In genomic region chr13:99289674-99290337, GRCh38 we compare ENCODE assay signal across 19 cellular contexts. TPM values are rescaled to one million over a fixed set of nuclear protein-coding genes. Genes with fewer than 3 reads are reported as not detected.
DNase-seq lines count a peak whose midpoint lies in the region; ATAC-seq, FAIRE-seq and TF ChIP-seq lines count a peak whose summit lies in the region.
"Had no signal": no experiment of that assay in that cellular context is flagged by ENCODE, and none has a peak within 500 bp of the region (broad histone marks: within the 10 kb centered on the region; RNA-seq: fewer than 3 reads in every experiment).

No MANE protein-coding gene starts in this region.

- peaks cover 75% of the 10 kb centered on the region for H3K4me1 Mint-ChIP-seq in CD14-positive monocyte
- H3K4me1 Mint-ChIP-seq in naive thymus-derived CD4-positive, alpha-beta T cell = peaks cover 69 to 97% (median 93%) of the 10 kb centered on the region in 7 donors

- intact Hi-C loops in CD14-positive monocyte (cut with micrococcal nuclease) = loop anchor here in 1 of 2 donors (10.0 kb wide), 1 partner anchor 85 kb away; no protein-coding TSS in a partner anchor
- intact Hi-C loops in naive thymus-derived CD4-positive, alpha-beta T cell (cut with micrococcal nuclease) = loop anchor here in 1 of 2 donors (1.0 to 10.0 kb wide), 4 partner anchors 8 to 315 kb away; partner anchors contain the start of genes CLYBL and TM9SF2

- CTCF ChIA-PET in naive thymus-derived CD4-positive, alpha-beta T cell (lab: Charles Lee) = interaction anchor here (1.3 to 1.5 kb wide), 2 partner anchors 14 to 21 kb away, joined by 3 to 5 read pairs; no protein-coding TSS in a partner anchor

- TF ChIP-seq POLR2A in H54 (IDR thresholded peaks at IDR 0.05; ENCODE audit: low read depth, low read length) = no peak

- ATAC-seq in naive thymus-derived CD4-positive, alpha-beta T cell = peak; percentile 56
- ATAC-seq: gastrocnemius medialis had no signal

- POLR2A ChIA-PET in naive thymus-derived CD4-positive, alpha-beta T cell (lab: Charles Lee) = interaction anchor here (1.2 to 12.2 kb wide), 3 partner anchors 10 to 15 kb away, joined by 3 to 208 read pairs (median 6); partner anchors contain the start of gene GPR183

- no peaks in the 10 kb centered on the region for H3K27me3 Mint-ChIP-seq in CD14-positive monocyte (ENCODE audit: low read depth in 3 of 3)
- no peaks in the 10 kb centered on the region for H3K27me3 Mint-ChIP-seq in naive thymus-derived CD4-positive, alpha-beta T cell
- H3K27me3 Mint-ChIP-seq: progenitor cell of endocrine pancreas had no signal

- peaks cover 22 to 36% of the 10 kb centered on the region in 2 donors for H3K36me3 Mint-ChIP-seq in CD14-positive monocyte
- peaks cover 7 to 51% (median 37%) of the 10 kb centered on the region in 5 donors for H3K36me3 Mint-ChIP-seq in naive thymus-derived CD4-positive, alpha-beta T cell

- peak overlapping the region; percentile 33 for H3K27ac ChIP-seq in naive thymus-derived CD4-positive, alpha-beta T cell (ENCODE audit: low read depth, low read length)
- H3K27ac ChIP-seq: gastrocnemius medialis had no signal

- H3K4me3 ChIP-seq in naive thymus-derived CD4-positive, alpha-beta T cell (ENCODE audit: low read length) = no peak overlapping the region
- H3K4me3 ChIP-seq: gastrocnemius medialis had no signal

- FAIRE-seq in H54 (lab: Jason Lieb, UNC) = peak; percentile 11
- FAIRE-seq: astrocyte, H1, islet of Langerhans had no signal

- H3K27ac Mint-ChIP-seq in CD14-positive monocyte = peak overlapping the region; percentile 18 to 94 (median 86)
- H3K27ac Mint-ChIP-seq in naive thymus-derived CD4-positive, alpha-beta T cell = peak overlapping the region; percentile 54 to 96 (median 87)

- TF ChIP-seq CTCF in CD14-positive monocyte (IDR thresholded peaks at IDR 0.05) = no peak

- peaks cover 66 to 76% of the 10 kb centered on the region in 2 donors for H3K4me1 ChIP-seq in naive thymus-derived CD4-positive, alpha-beta T cell (ENCODE audit: control insufficient read depth in 2 of 2, insufficient read depth in 2 of 2, low read length in 2 of 2)

- H3K27me3 ChIP-seq in naive thymus-derived CD4-positive, alpha-beta T cell (ENCODE audit: control insufficient read depth in 2 of 2, insufficient read depth in 2 of 2, low read length in 2 of 2) = no peaks in the 10 kb centered on the region
- H3K27me3 ChIP-seq: gastrocnemius medialis had no signal

- H3K4me3 Mint-ChIP-seq in CD14-positive monocyte = no peak overlapping the region
- H3K4me3 Mint-ChIP-seq in naive thymus-derived CD4-positive, alpha-beta T cell = peak overlapping the region in 5 of 10 donors; percentile 9 to 61 (median 44)

- peaks cover 0 to 14% (median 13%) of the 10 kb centered on the region in 3 experiments for H3K36me3 ChIP-seq in naive thymus-derived CD4-positive, alpha-beta T cell (ENCODE audit: control insufficient read depth in 2 of 3, insufficient read depth in 3 of 3, low read length in 3 of 3)
- H3K36me3 ChIP-seq: gastrocnemius medialis had no signal

- H3K9me3 Mint-ChIP-seq in CD14-positive monocyte = no peaks in the 10 kb centered on the region
- H3K9me3 Mint-ChIP-seq in naive thymus-derived CD4-positive, alpha-beta T cell = no peaks in the 10 kb centered on the region

- no peaks in the 10 kb centered on the region for H3K9me3 ChIP-seq in naive thymus-derived CD4-positive, alpha-beta T cell (ENCODE audit: control insufficient read depth in 2 of 3, low read length in 3 of 3)
- H3K9me3 ChIP-seq: gastrocnemius medialis had no signal

- DNase-seq in CD14-positive monocyte (ENCODE audit: low spot score) (no peak), H54 (ENCODE audit: insufficient read length, low spot score) (no peak), occipital lobe (lab: John Stamatoyannopoulos, UW) (no peak), A172 (ENCODE audit: low spot score) (no peak), DMS 273 (lab: John Stamatoyannopoulos, UW; ENCODE audit: unreplicated experiment) (no peak), iPS-NIHi11 (ENCODE audit: low spot score) (no peak)
- peak; percentile 36 for DNase-seq in activated T-helper 9 cell treated with anti-CD3 and anti-CD28 coated beads, Interleukin-2, amount 50 U/mL, for 16 hours (ENCODE audit: low read depth)
- DNase-seq in naive thymus-derived CD4-positive, alpha-beta T cell = no peak
- DNase-seq: activated CD4-positive, CD25-positive, alpha-beta regulatory T cell; effector CD8-positive, alpha-beta T cell; gastrocnemius medialis; NCI-H2171 had no signal

RNA-seq across cellular contexts. Expression of gene GPR183, which starts 17.4 kb away (rescaled TPM):
- polyA plus RNA-seq in CD14-positive monocyte = 100 to 1,000 TPM; 190 to 288 TPM
- 100 to 1,000 TPM in 4 of 5 experiments, 10 to 100 TPM in 1; 26.8 to 231 (median 112) TPM for total RNA-seq in naive thymus-derived CD4-positive, alpha-beta T cell
- polyA plus RNA-seq in naive thymus-derived CD4-positive, alpha-beta T cell = 100 to 1,000 TPM; 234 to 241 TPM
- total RNA-seq in occipital lobe = 3.1 TPM
- total RNA-seq in A172 (2014; rRNA removed; shearing (Covaris generic)) = not detected in 2 replicates
- total RNA-seq: H1, OCI-LY7, progenitor cell of endocrine pancreas had no signal
- polyA plus RNA-seq: H1 had no signal

RNA-seq across cellular contexts. Expression of gene GPR18, which starts 31.6 kb away (rescaled TPM):
- polyA plus RNA-seq in CD14-positive monocyte = 1 to 10 TPM; 1.7 to 2.2 TPM
- 10 to 100 TPM; 11.5 to 40.4 (median 21.1) TPM for total RNA-seq in naive thymus-derived CD4-positive, alpha-beta T cell
- polyA plus RNA-seq in naive thymus-derived CD4-positive, alpha-beta T cell = 10 to 100 TPM; 27.9 to 35.9 TPM
- total RNA-seq in occipital lobe = not detected
- not detected in 2 replicates for total RNA-seq in A172 (2014; rRNA removed; shearing (Covaris generic))
- total RNA-seq: gastrocnemius medialis, H1, M059J, progenitor cell of endocrine pancreas had no signal
- polyA plus RNA-seq: BJ, H1 had no signal

Comparison
In these comparisons a context has a peak if more than half of its experiments do, and no peak if none do; other contexts are left out.
1. RNA of gene GPR18, which starts 31.6 kb away (total RNA-seq): 11.5 to 40.4 TPM in naive thymus-derived CD4-positive, alpha-beta T cell; not detected in occipital lobe (single experiment) and not detected in A172; every median in the first group is over 10 times any median in the second.